ENCODE assay signal across 26 cellular contexts in genomic region chr2:172896541-172897144, GRCh38.
A peak's percentile ranks its signal among the peaks of the same experiment; 100 is the strongest.
DNase-seq lines count a peak whose midpoint lies in the region; ATAC-seq, FAIRE-seq and TF ChIP-seq lines count a peak whose summit lies in the region.
"Had no signal": no experiment of that assay in that cellular context is flagged by ENCODE, and none has a peak within 500 bp of the region (broad histone marks: within the 10 kb centered on the region; RNA-seq: fewer than 3 reads in every experiment).

No MANE protein-coding gene starts in this region.

- H3K4me1 ChIP-seq in A549 (no peaks in the 10 kb centered on the region), neuron (ENCODE audit: insufficient read depth, low read length) (peaks cover 8% of the 10 kb centered on the region), right lobe of liver (no peaks in the 10 kb centered on the region)

- peaks cover 68% of the 10 kb centered on the region for H3K27me3 Mint-ChIP-seq in T-helper 17 cell

- H3K4me3 ChIP-seq in A549, result no peak overlapping the region
- H3K4me3 ChIP-seq in neuron (ENCODE audit: low read length), result no peak overlapping the region
- no peak overlapping the region for H3K4me3 ChIP-seq in right lobe of liver
- H3K4me3 ChIP-seq: BLaER1 treated with 17β-estradiol and CSF1 and Interleukin-3, amounts not matched to agents 10 nM and 100 nM; GM23338 had no signal

- CTCF ChIA-PET in A549 (lab: Yijun Ruan, JAX), result interaction anchor here (0.6 to 0.7 kb wide), 2 partner anchors 129 to 1385 kb away, joined by 3 read pairs; no protein-coding TSS in a partner anchor

- no peak overlapping the region for H3K27ac Mint-ChIP-seq in T-helper 17 cell
- H3K27ac Mint-ChIP-seq: CD14-positive monocyte; CD4-positive, alpha-beta T cell; GM23338; H9; HFFc6 had no signal

- POLR2A ChIA-PET in A549 (lab: Yijun Ruan, JAX), result no interaction called here

- peak overlapping the region; percentile 28 for H2AFZ ChIP-seq in neuron (ENCODE audit: low read depth, low read length)
- H2AFZ ChIP-seq: GM23338 had no signal

- no peaks in the 10 kb centered on the region for H3K4me1 Mint-ChIP-seq in T-helper 17 cell
- H3K4me1 Mint-ChIP-seq: CD14-positive monocyte; CD8-positive, alpha-beta memory T cell had no signal

- no peak for TF ChIP-seq CTCF in A549 (IDR thresholded peaks at IDR 0.05)
- TF ChIP-seq CTCF in right lobe of liver (IDR thresholded peaks at IDR 0.05), result no peak

- intact Hi-C loops in right lobe of liver (cut with DNase I), result no loop called here

- H3K27me3 ChIP-seq in neuron (ENCODE audit: insufficient read depth, low read length) (peaks cover 6% of the 10 kb centered on the region), right lobe of liver (no peaks in the 10 kb centered on the region)
- H3K27me3 ChIP-seq: BE2C; BLaER1 treated with 17β-estradiol and CSF1 and Interleukin-3, amounts not matched to agents 10 nM and 100 nM had no signal

- H3K36me3 ChIP-seq in neuron (ENCODE audit: insufficient read depth, low read length) (no peaks in the 10 kb centered on the region), right lobe of liver (no peaks in the 10 kb centered on the region)
- H3K36me3 ChIP-seq: BE2C; BLaER1 treated with 17β-estradiol and CSF1 and Interleukin-3, amounts not matched to agents 10 nM and 100 nM had no signal

- H3K4me3 Mint-ChIP-seq in T-helper 17 cell, result no peak overlapping the region
- H3K4me3 Mint-ChIP-seq: CD4-positive, alpha-beta T cell; CD8-positive, alpha-beta memory T cell; GM23338; H9; HFFc6 had no signal

- H3K27ac ChIP-seq in A549, result no peak overlapping the region
- H3K27ac ChIP-seq in right lobe of liver, result no peak overlapping the region
- H3K27ac ChIP-seq: 22Rv1; BLaER1 treated with 17β-estradiol and CSF1 and Interleukin-3, amounts not matched to agents 10 nM and 100 nM had no signal

- TF ChIP-seq EP300 in A549 (IDR thresholded peaks at IDR 0.05), result no peak

- no peak for FAIRE-seq in A549 (lab: Jason Lieb, UNC)
- FAIRE-seq: GM12891, GM18507 had no signal

- no peak for DNase-seq in A549 (ENCODE audit: low read depth in 1 of 2, low spot score in 1 of 2)
- DNase-seq in NCI-H1048 (lab: John Stamatoyannopoulos, UW), result peak; percentile 28
- DNase-seq in astrocyte of the hippocampus (ENCODE audit: low read depth, low spot score), result peak; percentile 59
- no peak for DNase-seq in right lobe of liver
- no peak for DNase-seq in T-helper 17 cell
- no peak for DNase-seq in ureter (ENCODE audit: low spot score)
- no peak for DNase-seq in activated naive CD4-positive, alpha-beta T cell (lab: John Stamatoyannopoulos, UW)
- DNase-seq: ACHN; AML-193; BE2C; Calu3; CD4-positive, alpha-beta T cell; CD8-positive, alpha-beta memory T cell; COR-L47; DMS53; DMS79 treated with DMSO at 0.1 percent for 48 hours; GF-D8; H9; HFFc6 had no signal

- H3K9me3 ChIP-seq in A549, result no peaks in the 10 kb centered on the region
- no peaks in the 10 kb centered on the region for H3K9me3 ChIP-seq in neuron (ENCODE audit: low read length)
- no peaks in the 10 kb centered on the region for H3K9me3 ChIP-seq in right lobe of liver
- H3K9me3 ChIP-seq in T-helper 17 cell (ENCODE audit: control insufficient read depth, low read length, poor library complexity, severe bottlenecking), result no peaks in the 10 kb centered on the region
- H3K9me3 ChIP-seq: BE2C; BLaER1 treated with 17β-estradiol and CSF1 and Interleukin-3, amounts not matched to agents 10 nM and 100 nM had no signal

- 73% methylated on average over 5 of the region's 5 CpGs for WGBS in A549 (ENCODE audit: missing lambda C conversion rate)
- WGBS in right lobe of liver (ENCODE audit: insufficient coverage, low coverage, low lambda C conversion rate, missing lambda C conversion rate), result 93% methylated on average over 5 of the region's 5 CpGs

- TF ChIP-seq RAD21 in A549 (conservative IDR thresholded peaks at IDR 0.05 in 1 of 2, IDR thresholded peaks at IDR 0.05 in 1 of 2), result no peak

- no peak for ATAC-seq in A549
- no peak for ATAC-seq in right lobe of liver
- ATAC-seq in T-helper 17 cell, result no peak
- ATAC-seq: GM23338 had no signal

- no peak overlapping the region for H3K4me2 ChIP-seq in A549
- H3K4me2 ChIP-seq: BLaER1 treated with 17β-estradiol and CSF1 and Interleukin-3, amounts not matched to agents 10 nM and 100 nM; GM23338 had no signal

- no peak for TF ChIP-seq POLR2A in A549 (IDR thresholded peaks at IDR 0.05; ENCODE audit: low read length)
- TF ChIP-seq POLR2A in right lobe of liver (IDR thresholded peaks at IDR 0.05), result no peak

- H3K36me3 Mint-ChIP-seq in T-helper 17 cell (ENCODE audit: low read depth), result peaks cover 3% of the 10 kb centered on the region
- H3K36me3 Mint-ChIP-seq: CD14-positive monocyte; CD8-positive, alpha-beta memory T cell had no signal

TF ChIP-seq in A549, 52 proteins besides CTCF, POLR2A, EP300 and RAD21:
- TF ChIP-seq HOXB13 (CRISPR knock-in tag; IDR thresholded peaks at IDR 0.05; ENCODE audit: low read depth) (no peak), FOSB (CRISPR knock-in tag; IDR thresholded peaks at IDR 0.05) (no peak), CBX8 (IDR thresholded peaks at IDR 0.05) (0 out of 2 replicates have a peak, but pooled peaks have one; percentile 64), KDM5A (IDR thresholded peaks at IDR 0.05) (no peak), RNF2 (IDR thresholded peaks at IDR 0.05; ENCODE audit: borderline replicate concordance, low read depth) (no peak)

Comparison
In these comparisons a context has a peak if more than half of its experiments do, and no peak if none do; other contexts are left out.
1. DNase-seq: peak in NCI-H1048 (single experiment) and astrocyte of the hippocampus (single experiment); none in A549 (0 of 2), right lobe of liver (0 of 3), T-helper 17 cell (0 of 3), ureter (single experiment) and activated naive CD4-positive, alpha-beta T cell (0 of 4).